Comparison of ENCODE assay signal across 28 cellular contexts in the genomic region with DNA sequence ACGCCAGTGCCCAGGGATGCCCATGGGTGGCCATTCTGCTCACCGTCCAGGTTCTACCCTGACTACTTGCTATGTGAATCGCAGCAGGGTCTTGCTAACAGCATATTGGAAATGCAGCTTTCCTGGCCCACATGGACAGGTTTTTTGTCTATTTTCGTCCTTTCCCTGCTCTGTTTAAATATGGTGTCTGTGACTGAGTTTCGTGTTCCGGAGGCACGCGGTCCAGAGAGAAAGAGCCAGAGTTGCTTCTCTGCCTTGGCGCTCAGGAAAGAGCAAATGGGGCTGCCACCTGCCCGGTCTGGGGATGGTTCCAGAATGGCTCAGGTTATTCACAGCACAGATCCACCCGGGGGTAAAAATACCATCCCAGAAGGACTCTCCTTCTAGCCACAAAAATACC.
"Had no signal": no experiment of that assay in that cellular context is flagged by ENCODE, and none has a peak within 500 bp of the region (broad histone marks: within the 10 kb centered on the region; RNA-seq: fewer than 3 reads in every experiment).

No MANE protein-coding gene starts in this region.

- ATAC-seq: activated CD8-positive, alpha-beta memory T cell treated with anti-CD3 and anti-CD28 coated beads, Interleukin-2, amount 10 ng/mL, durations not matched to agents 7 days and 5 days; Panc1; Right ventricle myocardium inferior; T-cell had no signal

- H3K36me3 ChIP-seq: MG63 had no signal

- DNase-seq: activated B cell treated with CpG ODN at 0.5 μM for 24 hours; activated CD4-positive, alpha-beta T cell treated with anti-CD3 and anti-CD28 coated beads for 1 hour; activated CD4-positive, alpha-beta T cell treated with anti-CD3 and anti-CD28 coated beads, Interleukin-2, amount 10 ng/mL, durations not matched to agents 24 days and 14 days; activated CD4-positive, alpha-beta T cell treated with anti-CD3 and anti-CD28 coated beads, Interleukin-2, amount 50 U/mL, for 48 hours; activated CD8-positive, alpha-beta memory T cell treated with anti-CD3 and anti-CD28 coated beads, Interleukin-2, amount 10 ng/mL, durations not matched to agents 7 days and 5 days; activated gamma-delta T cell; activated naive CD4-positive, alpha-beta T cell treated with anti-CD3 and anti-CD28 coated beads for 36 hours; activated T-cell treated with anti-CD3 and anti-CD28 coated beads, Interleukin-2, amount 50 U/mL, for 24 hours; amygdala; MG63; NCI-H1092 treated with DMSO at 0.1 percent for 48 hours; NCI-H1417 treated with DMSO at 0.1 percent for 48 hours; NCI-H1694; NCI-H2029; NCI-H2107; NCI-H2171 treated with DMSO at 0.1 percent for 48 hours; NCI-H226; NCI-H526; NCI-H82; OCI-M1; RPMI8226; T-cell; T-helper 2 cell; T1000 had no signal

- H3K4me3 ChIP-seq: MG63, SK-N-MC had no signal

- H3K9me3 ChIP-seq: MG63 had no signal

- H3K4me2 ChIP-seq: KMS-11 had no signal

- H3K9ac ChIP-seq: KMS-11 had no signal

- H3K27me3 ChIP-seq: MG63 had no signal

- H3K27ac ChIP-seq: KMS-11, SK-N-MC had no signal
